ENCODE assay signal across 11 cellular contexts in the genomic region with DNA sequence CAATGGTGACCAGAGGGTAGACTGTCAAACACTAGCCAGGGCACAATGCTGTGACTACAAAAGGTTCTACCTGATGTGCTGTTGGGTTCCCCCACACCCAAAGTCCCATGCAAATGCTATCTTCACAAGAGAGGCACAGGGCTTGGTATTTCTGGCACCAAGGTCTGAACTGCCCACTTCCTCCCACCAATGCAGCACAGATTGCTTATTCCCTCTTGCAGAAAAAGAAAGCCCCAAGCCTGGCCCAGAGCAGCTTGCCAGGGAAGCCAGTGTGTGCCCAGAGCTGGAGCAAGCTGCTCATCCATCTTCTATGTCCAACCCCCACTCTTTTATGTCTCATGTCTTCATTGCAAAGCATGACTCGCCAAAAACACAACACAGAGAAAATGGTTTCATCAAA.
DNase-seq lines count a peak whose midpoint lies in the region; ATAC-seq and TF ChIP-seq lines count a peak whose summit lies in the region.
"Had no signal": no experiment of that assay in that cellular context is flagged by ENCODE, and none has a peak within 500 bp of the region (broad histone marks: within the 10 kb centered on the region; RNA-seq: fewer than 3 reads in every experiment).

No MANE protein-coding gene starts in this region.

- no peaks in the 10 kb centered on the region for H3K36me3 Mint-ChIP-seq in activated T-helper 2 cell treated with anti-CD3 and anti-CD28 coated beads, Interferon-gamma antibody, Interleukin-2, Interleukin-4, amounts not matched to agents 10 μg/mL and 5 μg/mL and 100 μg/mL, durations not matched to agents 14 hours and 24 hours and 36 hours (ENCODE audit: low read depth)
- no peaks in the 10 kb centered on the region for H3K36me3 Mint-ChIP-seq in endothelial cell (ENCODE audit: low read depth, unreplicated experiment)
- H3K36me3 Mint-ChIP-seq: activated naive CD4-positive, alpha-beta T cell treated with anti-CD3 and anti-CD28 coated beads, Interleukin-2, amount 50 U/mL, for 24 hours had no signal

- H3K4me1 Mint-ChIP-seq in activated T-helper 2 cell treated with anti-CD3 and anti-CD28 coated beads, Interferon-gamma antibody, Interleukin-2, Interleukin-4, amounts not matched to agents 10 μg/mL and 5 μg/mL and 100 μg/mL, durations not matched to agents 14 hours and 24 hours and 36 hours (ENCODE audit: low read depth), result no peaks in the 10 kb centered on the region
- peaks cover 3% of the 10 kb centered on the region for H3K4me1 Mint-ChIP-seq in endothelial cell (ENCODE audit: unreplicated experiment)
- H3K4me1 Mint-ChIP-seq: activated CD4-positive, alpha-beta memory T cell treated with anti-CD3 and anti-CD28 coated beads, Interleukin-2, amount 10 ng/mL, durations not matched to agents 7 days and 5 days; activated naive CD4-positive, alpha-beta T cell treated with anti-CD3 and anti-CD28 coated beads, Interleukin-2, amount 50 U/mL, for 24 hours had no signal

- H3K36me3 ChIP-seq in RWPE2 (ENCODE audit: low read depth), result peaks cover 38% of the 10 kb centered on the region
- no peaks in the 10 kb centered on the region for H3K36me3 ChIP-seq in parathyroid adenoma (ENCODE audit: control insufficient read depth, insufficient read depth, low read length)

- H3K27me3 Mint-ChIP-seq in activated T-helper 2 cell treated with anti-CD3 and anti-CD28 coated beads, Interferon-gamma antibody, Interleukin-2, Interleukin-4, amounts not matched to agents 10 μg/mL and 5 μg/mL and 100 μg/mL, durations not matched to agents 14 hours and 24 hours and 36 hours (ENCODE audit: low read depth), result peaks cover 10% of the 10 kb centered on the region
- H3K27me3 Mint-ChIP-seq in endothelial cell (ENCODE audit: unreplicated experiment), result peaks cover 3% of the 10 kb centered on the region

- no peaks in the 10 kb centered on the region for H3K9me3 Mint-ChIP-seq in activated T-helper 2 cell treated with anti-CD3 and anti-CD28 coated beads, Interferon-gamma antibody, Interleukin-2, Interleukin-4, amounts not matched to agents 10 μg/mL and 5 μg/mL and 100 μg/mL, durations not matched to agents 14 hours and 24 hours and 36 hours
- H3K9me3 Mint-ChIP-seq in endothelial cell (ENCODE audit: unreplicated experiment), result no peaks in the 10 kb centered on the region
- H3K9me3 Mint-ChIP-seq: activated CD4-positive, alpha-beta memory T cell treated with anti-CD3 and anti-CD28 coated beads, Interleukin-2, amount 10 ng/mL, durations not matched to agents 7 days and 5 days; activated naive CD4-positive, alpha-beta T cell treated with anti-CD3 and anti-CD28 coated beads, Interleukin-2, amount 50 U/mL, for 24 hours; T-helper 1 cell treated with Interleukin-12 subunit alpha and Interleukin-12 subunit beta and Interleukin-4 antibody, amounts not matched to agents 30 μg/mL and 1 μg/mL, for 36 hours had no signal

- no peak overlapping the region for H3K4me3 Mint-ChIP-seq in activated T-helper 2 cell treated with anti-CD3 and anti-CD28 coated beads, Interferon-gamma antibody, Interleukin-2, Interleukin-4, amounts not matched to agents 10 μg/mL and 5 μg/mL and 100 μg/mL, durations not matched to agents 14 hours and 24 hours and 36 hours (ENCODE audit: low read depth)
- H3K4me3 Mint-ChIP-seq in endothelial cell (ENCODE audit: unreplicated experiment), result no peak overlapping the region
- H3K4me3 Mint-ChIP-seq: activated CD4-positive, alpha-beta memory T cell treated with anti-CD3 and anti-CD28 coated beads, Interleukin-2, amount 10 ng/mL, durations not matched to agents 7 days and 5 days; activated naive CD4-positive, alpha-beta T cell treated with anti-CD3 and anti-CD28 coated beads, Interleukin-2, amount 50 U/mL, for 24 hours; T-helper 1 cell treated with Interleukin-12 subunit alpha and Interleukin-12 subunit beta and Interleukin-4 antibody, amounts not matched to agents 30 μg/mL and 1 μg/mL, for 36 hours had no signal

- no peak for TF ChIP-seq CTCF in RWPE2 (IDR thresholded peaks at IDR 0.05; ENCODE audit: poor library complexity, severe bottlenecking)
- TF ChIP-seq CTCF in fibroblast of pulmonary artery (IDR thresholded peaks at IDR 0.05; ENCODE audit: low read length, missing control alignments), result no peak
- TF ChIP-seq CTCF in parathyroid adenoma (IDR thresholded peaks at IDR 0.05), result no peak
- no peak for TF ChIP-seq CTCF in endothelial cell (IDR thresholded peaks at IDR 0.05; ENCODE audit: unreplicated experiment)

- H3K9ac ChIP-seq in parathyroid adenoma, result no peak overlapping the region

- intact Hi-C loops in activated T-helper 2 cell treated with anti-CD3 and anti-CD28 coated beads, Interferon-gamma antibody, Interleukin-2, Interleukin-4, amounts not matched to agents 10 μg/mL and 5 μg/mL and 100 μg/mL, durations not matched to agents 14 hours and 24 hours and 36 hours (cut with micrococcal nuclease), result no loop called here

- no peak overlapping the region for H3K27ac Mint-ChIP-seq in activated T-helper 2 cell treated with anti-CD3 and anti-CD28 coated beads, Interferon-gamma antibody, Interleukin-2, Interleukin-4, amounts not matched to agents 10 μg/mL and 5 μg/mL and 100 μg/mL, durations not matched to agents 14 hours and 24 hours and 36 hours
- no peak overlapping the region for H3K27ac Mint-ChIP-seq in endothelial cell (ENCODE audit: unreplicated experiment)
- H3K27ac Mint-ChIP-seq: activated CD4-positive, alpha-beta memory T cell treated with anti-CD3 and anti-CD28 coated beads, Interleukin-2, amount 10 ng/mL, durations not matched to agents 7 days and 5 days; activated naive CD4-positive, alpha-beta T cell treated with anti-CD3 and anti-CD28 coated beads, Interleukin-2, amount 50 U/mL, for 24 hours; T-helper 1 cell treated with Interleukin-12 subunit alpha and Interleukin-12 subunit beta and Interleukin-4 antibody, amounts not matched to agents 30 μg/mL and 1 μg/mL, for 36 hours had no signal

- no peak overlapping the region for H2AFZ ChIP-seq in parathyroid adenoma

- H3K27ac ChIP-seq in RWPE2 (ENCODE audit: poor library complexity, severe bottlenecking) (peak overlapping the region; percentile 99), parathyroid adenoma (peak overlapping the region; percentile 77)

- H3K27me3 ChIP-seq in RWPE2 (ENCODE audit: insufficient read depth, poor library complexity, severe bottlenecking) (no peaks in the 10 kb centered on the region), parathyroid adenoma (ENCODE audit: control insufficient read depth, insufficient read depth, low read length) (no peaks in the 10 kb centered on the region)

- H3K79me2 ChIP-seq in parathyroid adenoma, result no peaks in the 10 kb centered on the region

- peak; percentile 47 for ATAC-seq in RWPE2 (ENCODE audit: low read depth)
- ATAC-seq in HG02588 (IDR thresholded peaks at IDR 0.05; ENCODE audit: unreplicated experiment), result no peak

- DNase-seq in GM03348 (ENCODE audit: low spot score), result peak; percentile 44
- DNase-seq in RWPE2 (ENCODE audit: low spot score), result peak; percentile 60
- peak; percentile 16 for DNase-seq in fibroblast of pulmonary artery (ENCODE audit: low read depth)
- DNase-seq in activated T-helper 2 cell treated with anti-CD3 and anti-CD28 coated beads, Interferon-gamma antibody, Interleukin-2, Interleukin-4, amounts not matched to agents 10 μg/mL and 5 μg/mL and 100 μg/mL, durations not matched to agents 14 hours and 24 hours and 36 hours (ENCODE audit: low spot score), result no peak
- no peak for DNase-seq in stimulated activated CD4-positive, alpha-beta T cell treated with anti-CD3 and anti-CD28 coated beads, Interleukin-1b, Interleukin-23, amount 100 ng/mL, for 48 hours
- DNase-seq in endothelial cell (ENCODE audit: low spot score), result no peak
- DNase-seq: activated CD4-positive, alpha-beta memory T cell treated with anti-CD3 and anti-CD28 coated beads, Interleukin-2, amount 10 ng/mL, durations not matched to agents 7 days and 5 days had no signal

- H3K4me1 ChIP-seq in RWPE2 (ENCODE audit: insufficient read depth, poor library complexity, severe bottlenecking), result peaks cover 29% of the 10 kb centered on the region
- peaks cover 8% of the 10 kb centered on the region for H3K4me1 ChIP-seq in parathyroid adenoma

- H3K4me3 ChIP-seq in RWPE2 (ENCODE audit: severe bottlenecking) (no peak overlapping the region), fibroblast of pulmonary artery (replicated peaks; ENCODE audit: low read depth, low read length) (no peak overlapping the region), parathyroid adenoma (ENCODE audit: low read depth, low read length) (no peak overlapping the region)

- no peaks in the 10 kb centered on the region for H3K9me3 ChIP-seq in RWPE2 (ENCODE audit: severe bottlenecking)
- no peaks in the 10 kb centered on the region for H3K9me3 ChIP-seq in parathyroid adenoma (ENCODE audit: control insufficient read depth, low read length)

- H3K4me2 ChIP-seq in parathyroid adenoma (ENCODE audit: low read length), result no peak overlapping the region

Comparison
In these comparisons a context has a peak if more than half of its experiments do, and no peak if none do; other contexts are left out.
1. DNase-seq: peak in GM03348 (single experiment), RWPE2 (single experiment) and fibroblast of pulmonary artery (single experiment); none in activated T-helper 2 cell treated with anti-CD3 and anti-CD28 coated beads, Interferon-gamma antibody, Interleukin-2, Interleukin-4, amounts not matched to agents 10 μg/mL and 5 μg/mL and 100 μg/mL, durations not matched to agents 14 hours and 24 hours and 36 hours (single experiment), stimulated activated CD4-positive, alpha-beta T cell treated with anti-CD3 and anti-CD28 coated beads, Interleukin-1b, Interleukin-23, amount 100 ng/mL, for 48 hours (single experiment) and endothelial cell (single experiment).